ENCODE assay signal across 17 cellular contexts in the genomic region with DNA sequence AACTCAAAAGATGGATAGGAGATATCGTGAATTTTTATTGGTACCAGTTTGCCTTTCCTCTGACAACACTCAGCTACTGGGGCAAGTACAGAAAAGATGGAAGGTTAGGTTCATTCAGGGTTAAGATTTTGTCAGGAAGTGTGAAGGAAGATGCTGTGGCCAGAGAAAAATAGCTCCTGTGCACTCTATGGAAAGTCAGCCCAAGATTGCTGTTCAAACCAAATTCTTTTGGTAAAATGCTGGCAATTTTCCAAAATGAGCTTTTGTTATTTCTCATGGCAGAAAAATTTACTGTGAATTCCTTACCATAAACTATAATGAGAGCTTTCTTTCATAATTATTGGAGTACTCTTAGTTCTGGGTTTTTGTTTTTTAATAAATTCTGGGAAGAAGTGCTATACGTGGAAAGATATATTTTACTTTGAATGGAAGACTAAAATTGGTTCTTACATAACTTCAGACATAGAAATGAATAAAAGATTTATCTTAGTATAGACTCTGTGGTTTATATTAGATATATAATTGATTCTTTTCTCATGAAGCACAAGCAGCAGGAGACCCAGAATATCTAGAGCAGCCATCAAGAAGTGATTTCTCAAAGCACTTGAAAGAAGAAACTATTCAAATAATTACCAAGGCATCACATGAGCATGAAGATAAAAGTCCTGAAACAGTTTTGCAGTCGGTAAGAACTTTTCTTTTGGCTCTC.
DNase-seq lines count a peak whose midpoint lies in the region; ATAC-seq, FAIRE-seq and TF ChIP-seq lines count a peak whose summit lies in the region.
"Had no signal": no experiment of that assay in that cellular context is flagged by ENCODE, and none has a peak within 500 bp of the region (broad histone marks: within the 10 kb centered on the region; RNA-seq: fewer than 3 reads in every experiment).

No MANE protein-coding gene starts in this region.

- DNase-seq in EL (peak; percentile 81), RWPE1 (ENCODE audit: low spot score) (peak; percentile 8), epithelial cell of prostate (ENCODE audit: low read depth, low spot score) (no peak), renal cortical epithelial cell (ENCODE audit: low read depth) (peak; percentile 85), MM.1S (no peak), frontal cortex (ENCODE audit: low spot score in 2 of 2) (no peak), DMS114 treated with DMSO at 0.1 percent for 48 hours (lab: John Stamatoyannopoulos, UW; ENCODE audit: unreplicated experiment) (no peak)
- DNase-seq: activated CD4-positive, alpha-beta T cell treated with anti-CD3 and anti-CD28 coated beads, Interleukin-2, amount 10 ng/mL, durations not matched to agents 7 days and 5 days; H7; kidney; natural killer cell; NCI-H187 treated with DMSO at 0.1 percent for 48 hours had no signal

- H3K27me3 ChIP-seq in MM.1S (replicated peaks; ENCODE audit: insufficient read depth, low read length): no peaks in the 10 kb centered on the region
- H3K27me3 ChIP-seq: ascending aorta had no signal

- H3K9me2 ChIP-seq in MM.1S (replicated peaks; ENCODE audit: insufficient read depth, low read length): no peaks in the 10 kb centered on the region

- H3K4me2 ChIP-seq in MM.1S (ENCODE audit: low read depth, low read length): no peak overlapping the region

- H3K9ac ChIP-seq in MM.1S (ENCODE audit: low read length): no peak overlapping the region

- TF ChIP-seq CTCF in RWPE1 (conservative IDR thresholded peaks at IDR 0.05; ENCODE audit: low read depth): no peak
- TF ChIP-seq CTCF in MM.1S (IDR thresholded peaks at IDR 0.05; ENCODE audit: low read length): no peak

- H3K9me3 ChIP-seq in MM.1S (replicated peaks; ENCODE audit: insufficient read depth, low read length): no peaks in the 10 kb centered on the region
- H3K9me3 ChIP-seq: ascending aorta had no signal

- FAIRE-seq in frontal cortex (lab: Jason Lieb, UNC): no peak
- FAIRE-seq: GM12878, HepG2, kidney had no signal

- H2AFZ ChIP-seq in MM.1S (ENCODE audit: low read length): no peak overlapping the region

- H3K4me1 ChIP-seq in MM.1S (ENCODE audit: low read length): no peaks in the 10 kb centered on the region
- H3K4me1 ChIP-seq: ascending aorta had no signal

- POLR2A ChIA-PET in RWPE1 (lab: Yijun Ruan, JAX; ENCODE audit: low non-redundant PET): no interaction called here

- CTCF ChIA-PET in RWPE1 (lab: Yijun Ruan, JAX): interaction anchor here (0.9 kb wide), 1 partner anchor 13 kb away, joined by 3 read pairs; no protein-coding TSS in a partner anchor

- H3K4me3 ChIP-seq in MM.1S (ENCODE audit: low read length): no peak overlapping the region
- H3K4me3 ChIP-seq: ascending aorta, GM12878 had no signal

- no peaks in the 10 kb centered on the region for H3K36me3 ChIP-seq in MM.1S (replicated peaks; ENCODE audit: insufficient read depth, low read length)

- H3K79me2 ChIP-seq in MM.1S (ENCODE audit: low read length): no peaks in the 10 kb centered on the region

- H3K27ac ChIP-seq in RWPE1 (peak overlapping the region; percentile 61), epithelial cell of prostate (peak overlapping the region; percentile 53), MM.1S (ENCODE audit: low read length) (no peak overlapping the region)
- H3K27ac ChIP-seq: ascending aorta had no signal

- H4K20me1 ChIP-seq in MM.1S (ENCODE audit: insufficient read depth, low read length): no peaks in the 10 kb centered on the region

- H3F3A ChIP-seq in MM.1S (ENCODE audit: insufficient read depth, low read length): no peaks in the 10 kb centered on the region

- no peak for ATAC-seq in GM19467 (IDR thresholded peaks at IDR 0.05; ENCODE audit: unreplicated experiment)
- ATAC-seq: GM12878, HepG2, natural killer cell, sciatic nerve had no signal

Comparison
In these comparisons a context has a peak if more than half of its experiments do, and no peak if none do; other contexts are left out.
1. DNase-seq: peak in EL (single experiment), RWPE1 (single experiment) and renal cortical epithelial cell (single experiment); none in epithelial cell of prostate (single experiment), MM.1S (single experiment), frontal cortex (0 of 2) and DMS114 treated with DMSO at 0.1 percent for 48 hours (single experiment).